In genomic region chr9:120619751-120620655, GRCh38 we compare ENCODE assay signal across 9 cellular contexts. TPM values are rescaled to one million over a fixed set of nuclear protein-coding genes. Genes with fewer than 3 reads are reported as not detected.
A peak's percentile ranks its signal among the peaks of the same experiment; 100 is the strongest.
DNase-seq lines count a peak whose midpoint lies in the region; ATAC-seq and TF ChIP-seq lines count a peak whose summit lies in the region.
"Had no signal": no experiment of that assay in that cellular context is flagged by ENCODE, and none has a peak within 500 bp of the region (broad histone marks: within the 10 kb centered on the region; RNA-seq: fewer than 3 reads in every experiment).

No MANE protein-coding gene starts in this region.

- H3K79me2 ChIP-seq in PC-9 (ENCODE audit: low read depth) (0 out of 2 replicates have a peak, but pooled peaks cover 11% of the 10 kb centered on the region), neural cell (replicated peaks; ENCODE audit: insufficient read depth, low read length) (no peaks in the 10 kb centered on the region)

- intact Hi-C loops in PC-9 (cut with micrococcal nuclease; ENCODE audit: unreplicated experiment) = loop anchor here (1.0 to 10.0 kb wide), 5 partner anchors 95 to 785 kb away; partner anchors contain the start of gene MEGF9

- no peaks in the 10 kb centered on the region for H3K9me2 ChIP-seq in PC-9 (ENCODE audit: insufficient read depth)
- H3K9me2 ChIP-seq in neural cell (ENCODE audit: insufficient read depth, low read length) = no peaks in the 10 kb centered on the region

- H3K4me1 Mint-ChIP-seq in activated T-cell treated with anti-CD3 and anti-CD28 coated beads, Interleukin-2, amount 50 U/mL, for 4 hours (ENCODE audit: low read depth) = peaks cover 3% of the 10 kb centered on the region

- H3K27me3 ChIP-seq in PC-9 (ENCODE audit: insufficient read depth, low read depth) = no peaks in the 10 kb centered on the region
- H3K27me3 ChIP-seq in neural cell (ENCODE audit: insufficient read depth, low read depth, low read length) = no peaks in the 10 kb centered on the region
- H3K27me3 ChIP-seq: BLaER1 treated with 17β-estradiol and CSF1 and Interleukin-3, amounts not matched to agents 10 nM and 100 nM had no signal

- H3K27ac ChIP-seq in PC-9 (peak overlapping the region; percentile 41), neural cell (ENCODE audit: low read length) (no peak overlapping the region)
- H3K27ac ChIP-seq: BLaER1 treated with 17β-estradiol and CSF1 and Interleukin-3, amounts not matched to agents 10 nM and 100 nM had no signal

- peak; percentile 73 to 78 for ATAC-seq in activated T-cell treated with anti-CD3 and anti-CD28 coated beads, Interleukin-2, amount 50 U/mL, for 4 hours

- TF ChIP-seq EP300 in Ishikawa (IDR thresholded peaks at IDR 0.05; ENCODE audit: borderline replicate concordance) (no peak), neural cell (conservative IDR thresholded peaks at IDR 0.05; ENCODE audit: poor library complexity, severe bottlenecking) (no peak)

- TF ChIP-seq RAD21 in Ishikawa (IDR thresholded peaks at IDR 0.05; ENCODE audit: low read depth) (peak; percentile 88), neural cell (conservative IDR thresholded peaks at IDR 0.05) (peak; percentile 79)

- H3K9ac ChIP-seq in neural cell (ENCODE audit: low read length) = no peak overlapping the region

- H3K9me3 ChIP-seq in PC-9 (ENCODE audit: insufficient read depth, low read depth) = no peaks in the 10 kb centered on the region
- no peaks in the 10 kb centered on the region for H3K9me3 ChIP-seq in neural cell (ENCODE audit: low read length)
- H3K9me3 ChIP-seq: BLaER1 treated with 17β-estradiol and CSF1 and Interleukin-3, amounts not matched to agents 10 nM and 100 nM had no signal

- peak; percentile 89 for TF ChIP-seq CTCF in PC-9 (conservative IDR thresholded peaks at IDR 0.05)
- peak; percentile 80 for TF ChIP-seq CTCF in neural cell (IDR thresholded peaks at IDR 0.05; ENCODE audit: poor library complexity, severe bottlenecking)

- no peak overlapping the region for H3K4me3 Mint-ChIP-seq in activated T-cell treated with anti-CD3 and anti-CD28 coated beads, Interleukin-2, amount 50 U/mL, for 4 hours

- H2AFZ ChIP-seq in PC-9 (no peak overlapping the region), neural cell (ENCODE audit: low read depth, low read length) (no peak overlapping the region)

- peak overlapping the region; percentile 43 for H3K4me2 ChIP-seq in PC-9
- H3K4me2 ChIP-seq in neural cell (ENCODE audit: low read length) = no peak overlapping the region

- POLR2A ChIA-PET in PC-9 (lab: Charles Lee; ENCODE audit: unreplicated experiment) = interaction anchor here (0.6 to 0.7 kb wide), 4 partner anchors 23 to 451 kb away, joined by 4 to 9 read pairs (median 6); no protein-coding TSS in a partner anchor

- H3K36me3 ChIP-seq in PC-9 (ENCODE audit: low read depth) (peaks cover 13% of the 10 kb centered on the region; the same call in 1 of the 2 replicates), neural cell (ENCODE audit: insufficient read depth, low read length) (no peaks in the 10 kb centered on the region)

- CTCF ChIA-PET in PC-9 (lab: Charles Lee) = interaction anchor here (0.6 to 1.1 kb wide), 14 partner anchors 33 to 820 kb away, joined by 3 to 9 read pairs (median 4); partner anchors contain the start of gene RAB14

- no peaks in the 10 kb centered on the region for H3K27me3 Mint-ChIP-seq in activated T-cell treated with anti-CD3 and anti-CD28 coated beads, Interleukin-2, amount 50 U/mL, for 4 hours (ENCODE audit: low read depth)

- H4K20me1 ChIP-seq in PC-9 (ENCODE audit: insufficient read depth) = no peaks in the 10 kb centered on the region; the same call in none of the 2 replicates
- H4K20me1 ChIP-seq in neural cell (ENCODE audit: insufficient read depth) = no peaks in the 10 kb centered on the region

- H3K9me3 Mint-ChIP-seq in activated T-cell treated with anti-CD3 and anti-CD28 coated beads, Interleukin-2, amount 50 U/mL, for 4 hours = no peaks in the 10 kb centered on the region

- H3K36me3 Mint-ChIP-seq in activated T-cell treated with anti-CD3 and anti-CD28 coated beads, Interleukin-2, amount 50 U/mL, for 4 hours (ENCODE audit: insufficient read depth) = peaks cover 7% of the 10 kb centered on the region

- DNase-seq in NK-92 treated with Interleukin-12 subunit alpha and Interleukin-12 subunit beta, amount 100 ng/mL, for 24 hours (lab: John Stamatoyannopoulos, UW) = peak; percentile 1
- DNase-seq in NK-92 (lab: John Stamatoyannopoulos, UW; ENCODE audit: unreplicated experiment) (no peak), PC-9 (peak; percentile 49), fibroblast of gingiva (ENCODE audit: low read depth) (peak; percentile 55), stromal cell of bone marrow (ENCODE audit: low read depth) (peak; percentile 49)
- peak; percentile 40 for DNase-seq in activated T-cell treated with anti-CD3 and anti-CD28 coated beads, Interleukin-2, amount 50 U/mL, for 4 hours

- H3K4me1 ChIP-seq in PC-9 (replicated peaks; ENCODE audit: insufficient read depth) = peaks cover 20% of the 10 kb centered on the region

- no TSS peak for BruUV-seq in PC-9 (replicated peaks; lab: Mats Ljungman, UMichigan)

- H3F3A ChIP-seq in PC-9 (ENCODE audit: insufficient read depth, low read depth) (peaks cover 47% of the 10 kb centered on the region), neural cell (ENCODE audit: insufficient read depth, low read length, poor library complexity, severe bottlenecking) (no peaks in the 10 kb centered on the region)

- H3K4me3 ChIP-seq in PC-9 (no peak overlapping the region), neural cell (ENCODE audit: low read length) (no peak overlapping the region)
- H3K4me3 ChIP-seq: BLaER1 treated with 17β-estradiol and CSF1 and Interleukin-3, amounts not matched to agents 10 nM and 100 nM had no signal

TF ChIP-seq in Ishikawa, 13 proteins besides CTCF, POLR2A, EP300 and RAD21 (continues in another document):
- no peak for TF ChIP-seq TAF1 (IDR thresholded peaks at IDR 0.05; ENCODE audit: low read depth)
- TF ChIP-seq, protein P1, sequence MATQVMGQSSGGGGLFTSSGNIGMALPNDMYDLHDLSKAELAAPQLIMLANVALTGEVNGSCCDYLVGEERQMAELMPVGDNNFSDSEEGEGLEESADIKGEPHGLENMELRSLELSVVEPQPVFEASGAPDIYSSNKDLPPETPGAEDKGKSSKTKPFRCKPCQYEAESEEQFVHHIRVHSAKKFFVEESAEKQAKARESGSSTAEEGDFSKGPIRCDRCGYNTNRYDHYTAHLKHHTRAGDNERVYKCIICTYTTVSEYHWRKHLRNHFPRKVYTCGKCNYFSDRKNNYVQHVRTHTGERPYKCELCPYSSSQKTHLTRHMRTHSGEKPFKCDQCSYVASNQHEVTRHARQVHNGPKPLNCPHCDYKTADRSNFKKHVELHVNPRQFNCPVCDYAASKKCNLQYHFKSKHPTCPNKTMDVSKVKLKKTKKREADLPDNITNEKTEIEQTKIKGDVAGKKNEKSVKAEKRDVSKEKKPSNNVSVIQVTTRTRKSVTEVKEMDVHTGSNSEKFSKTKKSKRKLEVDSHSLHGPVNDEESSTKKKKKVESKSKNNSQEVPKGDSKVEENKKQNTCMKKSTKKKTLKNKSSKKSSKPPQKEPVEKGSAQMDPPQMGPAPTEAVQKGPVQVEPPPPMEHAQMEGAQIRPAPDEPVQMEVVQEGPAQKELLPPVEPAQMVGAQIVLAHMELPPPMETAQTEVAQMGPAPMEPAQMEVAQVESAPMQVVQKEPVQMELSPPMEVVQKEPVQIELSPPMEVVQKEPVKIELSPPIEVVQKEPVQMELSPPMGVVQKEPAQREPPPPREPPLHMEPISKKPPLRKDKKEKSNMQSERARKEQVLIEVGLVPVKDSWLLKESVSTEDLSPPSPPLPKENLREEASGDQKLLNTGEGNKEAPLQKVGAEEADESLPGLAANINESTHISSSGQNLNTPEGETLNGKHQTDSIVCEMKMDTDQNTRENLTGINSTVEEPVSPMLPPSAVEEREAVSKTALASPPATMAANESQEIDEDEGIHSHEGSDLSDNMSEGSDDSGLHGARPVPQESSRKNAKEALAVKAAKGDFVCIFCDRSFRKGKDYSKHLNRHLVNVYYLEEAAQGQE (IDR thresholded peaks at IDR 0.05; ENCODE audit: low read depth) = no peak
- TF ChIP-seq ZBTB7A (IDR thresholded peaks at IDR 0.05; ENCODE audit: low read depth) = no peak

TF ChIP-seq in neural cell, 6 proteins besides CTCF, POLR2A, EP300 and RAD21:
- TF ChIP-seq MXI1 (conservative IDR thresholded peaks at IDR 0.05; ENCODE audit: poor library complexity, severe bottlenecking) (no peak), SMC3 (conservative IDR thresholded peaks at IDR 0.05; ENCODE audit: poor library complexity) (peak; percentile 77)

RNA-seq across cellular contexts. Expression of gene CDK5RAP2, which starts 40.0 kb away (rescaled TPM):
- total RNA-seq in PC-9 (2021) = 113 and 138 TPM in 2 replicates
- total RNA-seq in activated T-cell treated with anti-CD3 and anti-CD28 coated beads, Interleukin-2, amount 50 U/mL, for 4 hours = 10 to 100 TPM; 34.2 to 36.2 (median 35.1) TPM
- polyA plus RNA-seq in neural cell = 38.4 and 43.3 TPM in 2 replicates
- 48.5 and 52.3 TPM in 2 replicates for polyA minus RNA-seq in neural cell
